ENCODE assay signal across 10 cellular contexts in the genomic region with DNA sequence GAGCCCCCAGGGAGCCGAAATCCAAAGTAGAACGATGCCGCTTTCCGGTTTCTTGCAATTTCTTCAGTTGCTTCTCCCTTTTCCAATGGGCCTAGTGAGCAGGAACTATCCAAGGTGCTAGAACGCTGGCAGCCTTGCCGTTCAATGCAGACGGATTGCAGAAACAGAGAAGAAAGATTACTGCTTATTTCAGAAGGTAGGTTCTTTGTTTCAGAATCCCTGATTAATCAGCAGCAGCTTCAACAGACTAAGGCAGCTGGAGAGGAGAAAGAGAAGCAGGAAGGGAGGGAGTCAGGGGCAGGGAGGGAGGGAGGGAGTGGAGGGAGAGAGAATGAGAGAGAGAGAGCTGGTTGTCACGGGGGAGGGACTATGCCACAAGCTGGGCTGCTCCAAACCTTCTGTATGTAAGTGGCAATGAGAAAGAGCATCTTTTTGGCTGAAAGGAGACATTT. TPM values are rescaled to one million over a fixed set of nuclear protein-coding genes. Genes with fewer than 3 reads are reported as not detected.
A peak's percentile ranks its signal among the peaks of the same experiment; 100 is the strongest.
DNase-seq lines count a peak whose midpoint lies in the region; ATAC-seq, FAIRE-seq and TF ChIP-seq lines count a peak whose summit lies in the region.
"Had no signal": no experiment of that assay in that cellular context is flagged by ENCODE, and none has a peak within 500 bp of the region (broad histone marks: within the 10 kb centered on the region; RNA-seq: fewer than 3 reads in every experiment).

No MANE protein-coding gene starts in this region.

- ATAC-seq in HG02588 (IDR thresholded peaks at IDR 0.05; ENCODE audit: unreplicated experiment), result no peak

- FAIRE-seq in RCC 7860 (lab: Jason Lieb, UNC), result no peak

- H3K4me1 ChIP-seq in cardiac muscle cell (ENCODE audit: low read depth), result no peaks in the 10 kb centered on the region
- H3K4me1 ChIP-seq: Caco-2 had no signal

- peaks cover 2% of the 10 kb centered on the region for H3K27me3 ChIP-seq in cardiac muscle cell

- H3K4me3 ChIP-seq in cardiac muscle cell, result no peak overlapping the region

- no peaks in the 10 kb centered on the region for H3K9me3 ChIP-seq in cardiac muscle cell (ENCODE audit: low read depth)
- H3K9me3 ChIP-seq: Caco-2 had no signal

- DNase-seq in cardiac muscle cell (ENCODE audit: low read depth in 1 of 2, low spot score in 1 of 2) (peak; percentile 52 to 79), cardiac septum (ENCODE audit: low spot score) (no peak), NCI-H69 (lab: John Stamatoyannopoulos, UW) (peak; percentile 90), non-pigmented ciliary epithelial cell (ENCODE audit: low read depth) (peak; percentile 18), germinal center (ENCODE audit: low spot score) (no peak), RCC 7860 (ENCODE audit: low spot score) (no peak)
- DNase-seq: activated B cell treated with CpG ODN at 0.5 μM for 24 hours had no signal

- intact Hi-C loops in cardiac septum (cut with DNase I), result no loop called here

- no peak overlapping the region for H3K27ac ChIP-seq in cardiac muscle cell
- H3K27ac ChIP-seq in cingulate gyrus (ENCODE audit: low read depth, low read length), result peak overlapping the region; percentile 23

- no peaks in the 10 kb centered on the region for H3K36me3 ChIP-seq in cardiac muscle cell

- TF ChIP-seq CTCF in cardiac muscle cell (IDR thresholded peaks at IDR 0.05; ENCODE audit: low read depth, low read length), result no peak

RNA-seq across cellular contexts. Expression of a gene that starts 0.6 kb away (rescaled TPM):
- total RNA-seq in cardiac muscle cell (not detected in 2 replicates), cardiac septum (0.05 TPM)
- polyA plus RNA-seq in cardiac muscle cell, result not detected in 2 replicates

Comparison
In these comparisons a context has a peak if more than half of its experiments do, and no peak if none do; other contexts are left out.
1. DNase-seq: peak in cardiac muscle cell (2 of 2), NCI-H69 (single experiment) and non-pigmented ciliary epithelial cell (single experiment); none in cardiac septum (single experiment), germinal center (single experiment) and RCC 7860 (single experiment).